Comparison of ENCODE assay signal across 28 cellular contexts in the genomic region with DNA sequence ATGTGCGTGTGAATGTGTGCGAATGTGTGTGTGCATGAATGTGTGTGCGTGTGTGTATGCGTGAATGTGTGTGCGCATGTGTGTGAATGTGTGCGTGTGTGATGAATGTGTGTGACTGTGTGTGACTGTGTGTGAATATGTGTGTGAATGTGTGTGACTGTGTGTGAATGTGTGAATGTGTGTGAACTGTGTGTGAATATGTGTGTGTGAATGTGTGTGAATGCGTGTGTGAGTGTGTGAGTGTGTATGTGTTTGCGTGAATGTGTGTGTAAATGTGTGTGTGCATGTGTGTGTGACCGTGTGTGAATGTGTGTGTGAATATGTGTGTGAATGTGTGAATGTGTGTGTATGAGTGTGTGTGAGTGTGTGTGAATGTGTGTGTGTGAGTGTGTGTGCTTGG.
"Had no signal": no experiment of that assay in that cellular context is flagged by ENCODE, and none has a peak within 500 bp of the region (broad histone marks: within the 10 kb centered on the region; RNA-seq: fewer than 3 reads in every experiment).

No MANE protein-coding gene starts in this region.

- H3K79me2 ChIP-seq: parathyroid adenoma had no signal

- H3K36me3 ChIP-seq: esophagus squamous epithelium, heart right ventricle, left lung, stomach, tibial artery, upper lobe of left lung, uterus had no signal

- H3K9me3 ChIP-seq: esophagus squamous epithelium, left lung, stomach, testis, tibial artery, upper lobe of left lung, uterus had no signal

- H3K27me3 ChIP-seq: esophagus squamous epithelium, heart right ventricle, left lung, stomach, testis, tibial artery, upper lobe of left lung, uterus had no signal

- H3K4me3 ChIP-seq: esophagus squamous epithelium, heart right ventricle, left lung, smooth muscle cell, stomach, testis, tibial artery, upper lobe of left lung, uterus had no signal

- H2AFZ ChIP-seq: parathyroid adenoma had no signal

- H3K27ac ChIP-seq: esophagus squamous epithelium, heart right ventricle, left lung, parathyroid adenoma, stomach, testis, tibial artery, upper lobe of left lung, uterus had no signal

- H3K4me1 ChIP-seq: esophagus squamous epithelium, heart right ventricle, left lung, parathyroid adenoma, stomach, testis, tibial artery, upper lobe of left lung, uterus had no signal

- FAIRE-seq: endometrium, islet of Langerhans had no signal

- DNase-seq: cortex of kidney; effector memory CD8-positive, alpha-beta T cell; erythroblast; esophagus squamous epithelium; foreskin melanocyte; glutamatergic neuron; heart right ventricle; hippocampal formation; left cardiac atrium; left lung; naive thymus-derived CD8-positive, alpha-beta T cell; nephron progenitor cell; occipital lobe; stimulated activated CD4-positive, alpha-beta T cell treated with anti-CD3 and anti-CD28 coated beads, Interleukin-12 subunit alpha, Interleukin-12 subunit beta, amount 100 ng/mL, for 4 hours; stimulated activated CD4-positive, alpha-beta T cell treated with anti-CD3 and anti-CD28 coated beads, Interleukin-1b, Interleukin-23, amount 100 ng/mL, for 48 hours; stimulated activated CD4-positive, alpha-beta T cell treated with anti-CD3 and anti-CD28 coated beads, Interleukin-4, amount 100 ng/mL, for 1 hour; stimulated activated CD8-positive, alpha-beta memory T cell treated with anti-CD3 and anti-CD28 coated beads, Interleukin-4, amount 100 ng/mL, for 48 hours; stimulated activated naive CD4-positive, alpha-beta T cell treated with Interleukin-2 at 50 U/mL for 16 hours; stomach; testis; tibial artery; upper lobe of left lung; uterus had no signal

- H3K9ac ChIP-seq: parathyroid adenoma had no signal

- H3K4me2 ChIP-seq: smooth muscle cell had no signal

- ATAC-seq: effector memory CD8-positive, alpha-beta T cell; heart right ventricle; left cardiac atrium; left lung; naive thymus-derived CD8-positive, alpha-beta T cell; sciatic nerve had no signal
